Comparison of ENCODE assay signal across 20 cellular contexts in the genomic region with DNA sequence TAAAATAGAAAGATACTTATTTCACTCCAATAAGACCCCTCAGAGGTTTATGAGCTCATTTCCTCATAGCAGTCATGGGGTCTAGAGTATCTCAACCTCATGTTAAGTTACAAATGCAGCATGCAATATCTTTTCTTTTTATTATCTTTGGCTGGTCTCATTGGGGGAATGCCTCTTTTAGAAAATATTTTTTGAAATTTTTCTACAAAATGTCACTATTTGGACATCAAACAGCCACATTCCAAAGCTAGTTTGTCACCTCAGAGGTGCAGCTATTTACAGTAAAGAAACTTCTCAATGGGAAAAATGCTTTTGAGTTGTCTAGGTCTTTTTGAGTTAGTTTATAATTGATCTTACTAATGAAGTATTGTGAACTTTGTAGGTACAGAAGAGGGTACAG.
A peak's percentile ranks its signal among the peaks of the same experiment; 100 is the strongest.
DNase-seq lines count a peak whose midpoint lies in the region; ATAC-seq and TF ChIP-seq lines count a peak whose summit lies in the region.
"Had no signal": no experiment of that assay in that cellular context is flagged by ENCODE, and none has a peak within 500 bp of the region (broad histone marks: within the 10 kb centered on the region; RNA-seq: fewer than 3 reads in every experiment).

No MANE protein-coding gene starts in this region.

- H4K20me1 ChIP-seq in PC-3 (ENCODE audit: low read length): no peaks in the 10 kb centered on the region
- H4K20me1 ChIP-seq: BLaER1 treated with 17β-estradiol and CSF1 and Interleukin-3, amounts not matched to agents 10 nM and 100 nM had no signal

- no peak overlapping the region for H3K9ac ChIP-seq in PC-3 (ENCODE audit: low read length)
- no peak overlapping the region for H3K9ac ChIP-seq in skeletal muscle satellite cell (ENCODE audit: low read depth, low read length)
- H3K9ac ChIP-seq: BLaER1 treated with 17β-estradiol and CSF1 and Interleukin-3, amounts not matched to agents 10 nM and 100 nM had no signal

- H3K4me2 ChIP-seq in PC-3 (ENCODE audit: low read length) (no peak overlapping the region), skeletal muscle satellite cell (ENCODE audit: low read length) (peak overlapping the region; percentile 12)
- H3K4me2 ChIP-seq: A549; BLaER1 treated with 17β-estradiol and CSF1 and Interleukin-3, amounts not matched to agents 10 nM and 100 nM had no signal

- H3K27me3 ChIP-seq in PC-3 (ENCODE audit: low read length) (peaks cover 3% of the 10 kb centered on the region; the same call in 1 of the 2 replicates), skeletal muscle satellite cell (ENCODE audit: control insufficient read depth, insufficient read depth, low read length) (no peaks in the 10 kb centered on the region)
- H3K27me3 ChIP-seq: BLaER1 treated with 17β-estradiol and CSF1 and Interleukin-3, amounts not matched to agents 10 nM and 100 nM had no signal

- peak; percentile 19 for DNase-seq in AG20443 (ENCODE audit: low spot score)
- peak; percentile 11 for DNase-seq in PC-3
- DNase-seq in astrocyte of the spinal cord (ENCODE audit: low read depth, low spot score): peak; percentile 5
- DNase-seq in NCI-H1092 treated with DMSO at 0.1 percent for 48 hours (lab: John Stamatoyannopoulos, UW): no peak
- DNase-seq in NCI-H2081 (lab: John Stamatoyannopoulos, UW): no peak
- DNase-seq in HEK293T (ENCODE audit: extremely low spot score): no peak
- DNase-seq: 8988T; BE2C; CD4-positive, alpha-beta T cell; CD8-positive, alpha-beta memory T cell; DMS 273 treated with DMSO at 0.1 percent for 48 hours; DMS79; EL; GF-D8; GOT3 had no signal

- CTCF ChIA-PET in PC-3 (lab: Charles Lee) (no interaction called here), HEK293T (lab: Yijun Ruan, JAX) (no interaction called here)

- no peak for TF ChIP-seq CTCF in PC-3 (conservative IDR thresholded peaks at IDR 0.05; ENCODE audit: low read depth, low read length)
- TF ChIP-seq CTCF in astrocyte of the spinal cord (IDR thresholded peaks at IDR 0.05; ENCODE audit: low read depth, low read length): no peak

- H3K9me3 ChIP-seq in PC-3 (ENCODE audit: low read length): no peaks in the 10 kb centered on the region
- H3K9me3 ChIP-seq in skeletal muscle satellite cell (replicated peaks; ENCODE audit: low read length): no peaks in the 10 kb centered on the region
- H3K9me3 ChIP-seq: BE2C; BLaER1 treated with 17β-estradiol and CSF1 and Interleukin-3, amounts not matched to agents 10 nM and 100 nM; HAP-1 had no signal

- H3F3A ChIP-seq in PC-3 (ENCODE audit: low read length, unreplicated experiment): no peaks in the 10 kb centered on the region

- ATAC-seq in PC-3 (no peak), GM21723 (IDR thresholded peaks at IDR 0.05; ENCODE audit: unreplicated experiment) (no peak)
- ATAC-seq: A549 had no signal

- H3K4me1 ChIP-seq in PC-3 (ENCODE audit: insufficient read depth, low read length) (no peaks in the 10 kb centered on the region), skeletal muscle satellite cell (ENCODE audit: control insufficient read depth, insufficient read depth, low read length) (peaks cover 32% of the 10 kb centered on the region)
- H3K4me1 ChIP-seq: A549; BE2C; BLaER1 treated with 17β-estradiol and CSF1 and Interleukin-3, amounts not matched to agents 10 nM and 100 nM; HAP-1 had no signal

- no peaks in the 10 kb centered on the region for H3K79me2 ChIP-seq in PC-3 (ENCODE audit: low read length)

- intact Hi-C loops in PC-3 (cut with micrococcal nuclease): no loop called here

- no TSS peak for BruUV-seq in PC-3 (replicated peaks; lab: Mats Ljungman, UMichigan)

- H2AFZ ChIP-seq in PC-3 (ENCODE audit: low read length): no peak overlapping the region

- POLR2A ChIA-PET in PC-3 (lab: Charles Lee; ENCODE audit: unreplicated experiment) (no interaction called here), HEK293T (lab: Yijun Ruan, JAX) (no interaction called here)

- no peaks in the 10 kb centered on the region for H3K9me2 ChIP-seq in PC-3 (replicated peaks; ENCODE audit: low read length)

- no peaks in the 10 kb centered on the region for H3K36me3 ChIP-seq in PC-3 (ENCODE audit: low read depth, low read length)
- no peaks in the 10 kb centered on the region for H3K36me3 ChIP-seq in skeletal muscle satellite cell (ENCODE audit: insufficient read depth, low read length)
- H3K36me3 ChIP-seq: BE2C; BLaER1 treated with 17β-estradiol and CSF1 and Interleukin-3, amounts not matched to agents 10 nM and 100 nM; HAP-1 had no signal

- H3K4me3 ChIP-seq in PC-3 (ENCODE audit: low read length): no peak overlapping the region
- no peak overlapping the region for H3K4me3 ChIP-seq in astrocyte of the spinal cord (ENCODE audit: low read depth, low read length)
- H3K4me3 ChIP-seq in skeletal muscle satellite cell (ENCODE audit: low read length): no peak overlapping the region
- H3K4me3 ChIP-seq: A549; BLaER1 treated with 17β-estradiol and CSF1 and Interleukin-3, amounts not matched to agents 10 nM and 100 nM; HAP-1 had no signal

- in situ Hi-C loops in astrocyte of the spinal cord (cut with HindIII; ENCODE audit: low sequenced_read_pairs): no loop called here

- H3K27ac ChIP-seq in PC-3 (ENCODE audit: low read length): no peak overlapping the region
- H3K27ac ChIP-seq: A549; BLaER1 treated with 17β-estradiol and CSF1 and Interleukin-3, amounts not matched to agents 10 nM and 100 nM had no signal

TF ChIP-seq in HEK293T, 16 proteins besides CTCF, POLR2A, EP300 and RAD21:
- TF ChIP-seq HDGF (IDR thresholded peaks at IDR 0.05; ENCODE audit: borderline replicate concordance) (no peak), ARNT (IDR thresholded peaks at IDR 0.05) (no peak), FOXA1 (IDR thresholded peaks at IDR 0.05) (no peak)
- TF ChIP-seq, protein P1, sequence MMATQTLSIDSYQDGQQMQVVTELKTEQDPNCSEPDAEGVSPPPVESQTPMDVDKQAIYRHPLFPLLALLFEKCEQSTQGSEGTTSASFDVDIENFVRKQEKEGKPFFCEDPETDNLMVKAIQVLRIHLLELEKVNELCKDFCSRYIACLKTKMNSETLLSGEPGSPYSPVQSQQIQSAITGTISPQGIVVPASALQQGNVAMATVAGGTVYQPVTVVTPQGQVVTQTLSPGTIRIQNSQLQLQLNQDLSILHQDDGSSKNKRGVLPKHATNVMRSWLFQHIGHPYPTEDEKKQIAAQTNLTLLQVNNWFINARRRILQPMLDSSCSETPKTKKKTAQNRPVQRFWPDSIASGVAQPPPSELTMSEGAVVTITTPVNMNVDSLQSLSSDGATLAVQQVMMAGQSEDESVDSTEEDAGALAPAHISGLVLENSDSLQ (IDR thresholded peaks at IDR 0.05): no peak

Comparison
In these comparisons a context has a peak if more than half of its experiments do, and no peak if none do; other contexts are left out.
1. DNase-seq: peak in AG20443 (single experiment), PC-3 (single experiment) and astrocyte of the spinal cord (single experiment); none in NCI-H1092 treated with DMSO at 0.1 percent for 48 hours (single experiment), NCI-H2081 (0 of 2) and HEK293T (single experiment).